Comparison of ENCODE assay signal across 8 cellular contexts in the genomic region with DNA sequence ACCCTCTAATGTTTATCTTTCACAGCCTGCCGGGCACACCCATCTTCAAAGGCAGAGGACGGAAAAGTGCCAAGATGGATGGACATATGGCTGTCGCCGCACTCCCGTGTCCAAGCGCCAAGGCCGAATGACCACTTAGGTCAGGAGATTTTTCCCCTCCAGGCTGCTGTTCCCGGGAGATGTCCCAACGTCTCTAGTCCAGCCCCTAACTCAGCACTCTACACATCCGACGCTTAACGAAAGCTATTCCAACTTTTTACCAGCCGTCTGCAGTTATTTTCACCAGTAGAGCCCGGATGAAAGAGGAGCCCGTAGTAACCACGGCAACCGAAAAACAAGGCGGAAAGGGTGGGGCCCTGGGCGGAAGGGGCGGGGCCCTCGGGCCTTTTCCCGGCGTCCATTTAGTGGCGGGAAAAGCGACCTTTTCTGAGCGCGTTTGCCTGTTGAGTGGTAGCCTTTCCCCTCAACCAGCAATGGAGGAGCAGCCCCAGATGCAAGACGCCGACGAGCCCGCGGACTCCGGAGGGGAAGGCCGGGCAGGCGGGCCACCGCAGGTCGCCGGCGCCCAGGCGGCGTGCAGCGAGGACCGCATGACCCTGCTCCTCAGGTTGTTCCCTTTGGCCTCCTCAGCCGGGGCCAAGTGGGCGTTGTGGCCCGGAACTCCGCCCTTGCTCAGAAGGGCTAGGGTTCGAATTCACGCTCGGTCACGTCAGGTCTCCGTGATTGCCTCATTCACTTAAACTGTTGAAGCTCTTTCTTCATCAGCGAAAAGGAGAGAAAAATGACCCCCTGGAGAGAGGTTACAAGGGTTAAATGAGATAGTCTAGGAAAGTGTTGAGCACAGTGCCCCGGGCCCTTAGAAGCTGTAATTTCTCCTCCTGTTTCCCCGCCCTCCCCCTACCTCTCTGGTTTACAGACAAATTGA. TPM values are rescaled to one million over a fixed set of nuclear protein-coding genes. Genes with fewer than 3 reads are reported as not detected.
DNase-seq lines count a peak whose midpoint lies in the region; ATAC-seq and TF ChIP-seq lines count a peak whose summit lies in the region.

A gene with protein sequence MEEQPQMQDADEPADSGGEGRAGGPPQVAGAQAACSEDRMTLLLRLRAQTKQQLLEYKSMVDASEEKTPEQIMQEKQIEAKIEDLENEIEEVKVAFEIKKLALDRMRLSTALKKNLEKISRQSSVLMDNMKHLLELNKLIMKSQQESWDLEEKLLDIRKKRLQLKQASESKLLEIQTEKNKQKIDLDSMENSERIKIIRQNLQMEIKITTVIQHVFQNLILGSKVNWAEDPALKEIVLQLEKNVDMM (plus strand): TSS at position 422 of the 925 bp plus-strand sequence. CDS start 52 bp downstream, at position 474.

- peaks cover 8% of the 10 kb centered on the region; the same call in 1 of the 2 replicates for H3K4me1 ChIP-seq in OCI-LY3 (ENCODE audit: low read length)

- peak within 1 kb of the TSS; percentile 81 for H3K4me2 ChIP-seq in OCI-LY3 (ENCODE audit: low read length)

- H3K27me3 ChIP-seq in OCI-LY3 (ENCODE audit: low read depth, low read length) = no peaks in the 10 kb centered on the region

- H3K27ac Mint-ChIP-seq in endothelial cell (ENCODE audit: unreplicated experiment) (peak within 1 kb of the TSS; percentile 99), mesothelial cell of epicardium (peak within 1 kb of the TSS; percentile 99)

- peak; percentile 90 for DNase-seq in DMS 273 treated with DMSO at 0.1 percent for 48 hours (lab: John Stamatoyannopoulos, UW)
- peak; percentile 72 for DNase-seq in HuH-7.5 (ENCODE audit: low spot score)
- DNase-seq in activated CD8-positive, alpha-beta memory T cell treated with anti-CD3 and anti-CD28 coated beads, Interleukin-2, amount 50 U/mL, for 4 hours = peak; percentile 88
- peak; percentile 94 for DNase-seq in endothelial cell (ENCODE audit: low spot score)
- peak; percentile 82 to 95 for DNase-seq in mesothelial cell of epicardium (ENCODE audit: low spot score in 2 of 2, unreplicated experiment in 2 of 2)
- peak; percentile 87 for DNase-seq in stimulated activated CD8-positive, alpha-beta memory T cell treated with anti-CD3 and anti-CD28 coated beads, Interleukin-15, amount 100 ng/mL, for 48 hours (ENCODE audit: low read depth in 2 of 2)

- TF ChIP-seq CTCF in OCI-LY3 (IDR thresholded peaks at IDR 0.05; ENCODE audit: low read depth, low read length) (no peak), endothelial cell (IDR thresholded peaks at IDR 0.05; ENCODE audit: unreplicated experiment) (no peak), mesothelial cell of epicardium (IDR thresholded peaks at IDR 0.05; ENCODE audit: unreplicated experiment) (no peak)

- H4K20me1 ChIP-seq in OCI-LY3 (ENCODE audit: insufficient read depth, low read length) = no peaks in the 10 kb centered on the region

- peak; percentile 93 for ATAC-seq in GM21528 (IDR thresholded peaks at IDR 0.05; ENCODE audit: low FRiP score, unreplicated experiment)

- peak within 1 kb of the TSS; percentile 59 for H2AFZ ChIP-seq in OCI-LY3 (ENCODE audit: low read depth, low read length)

- H3K9ac ChIP-seq in OCI-LY3 (ENCODE audit: low read length) = peak within 1 kb of the TSS; percentile 73

- H3K36me3 ChIP-seq in OCI-LY3 (replicated peaks; ENCODE audit: low read depth, low read length) = peaks cover 8% of the 10 kb centered on the region

- H3K79me2 ChIP-seq in OCI-LY3 (ENCODE audit: low read length) = peaks cover 12% of the 10 kb centered on the region

- H3K27ac ChIP-seq in OCI-LY3 (ENCODE audit: low read length) = peak within 1 kb of the TSS; percentile 70

- H3K4me3 Mint-ChIP-seq in endothelial cell (ENCODE audit: unreplicated experiment) (peak within 1 kb of the TSS; percentile 97), mesothelial cell of epicardium (peak within 1 kb of the TSS; percentile 95)

- H3K36me3 Mint-ChIP-seq in endothelial cell (ENCODE audit: low read depth, unreplicated experiment) (no peaks in the 10 kb centered on the region), mesothelial cell of epicardium (peaks cover 2% of the 10 kb centered on the region)

- peaks cover 5% of the 10 kb centered on the region for H3K27me3 Mint-ChIP-seq in endothelial cell (ENCODE audit: unreplicated experiment)
- H3K27me3 Mint-ChIP-seq in mesothelial cell of epicardium (ENCODE audit: low read depth) = no peaks in the 10 kb centered on the region

- H3K9me3 Mint-ChIP-seq in endothelial cell (ENCODE audit: unreplicated experiment) (no peaks in the 10 kb centered on the region), mesothelial cell of epicardium (no peaks in the 10 kb centered on the region)

- peaks cover 3% of the 10 kb centered on the region for H3K4me1 Mint-ChIP-seq in endothelial cell (ENCODE audit: unreplicated experiment)
- H3K4me1 Mint-ChIP-seq in mesothelial cell of epicardium = peaks cover 15% of the 10 kb centered on the region

- no peaks in the 10 kb centered on the region for H3K9me3 ChIP-seq in OCI-LY3 (ENCODE audit: insufficient read depth, low read length)

- peak within 1 kb of the TSS; percentile 81 for H3K4me3 ChIP-seq in OCI-LY3 (ENCODE audit: low read length)

RNA-seq across cellular contexts. Expression of the gene that starts here (rescaled TPM):
- 13.1 TPM for total RNA-seq in endothelial cell (ENCODE audit: unreplicated experiment)
- 14.8 to 15.3 TPM (median 15.1 TPM) in 3 replicates for total RNA-seq in mesothelial cell of epicardium

Comparison
In these comparisons a context has a peak if more than half of its experiments do, and no peak if none do; other contexts are left out.
1. Peak in every context shown above with its lines: DNase-seq, ATAC-seq, H3K4me3 ChIP-seq and H3K27ac ChIP-seq.